ENCODE assay signal across 9 cellular contexts in the genomic region with DNA sequence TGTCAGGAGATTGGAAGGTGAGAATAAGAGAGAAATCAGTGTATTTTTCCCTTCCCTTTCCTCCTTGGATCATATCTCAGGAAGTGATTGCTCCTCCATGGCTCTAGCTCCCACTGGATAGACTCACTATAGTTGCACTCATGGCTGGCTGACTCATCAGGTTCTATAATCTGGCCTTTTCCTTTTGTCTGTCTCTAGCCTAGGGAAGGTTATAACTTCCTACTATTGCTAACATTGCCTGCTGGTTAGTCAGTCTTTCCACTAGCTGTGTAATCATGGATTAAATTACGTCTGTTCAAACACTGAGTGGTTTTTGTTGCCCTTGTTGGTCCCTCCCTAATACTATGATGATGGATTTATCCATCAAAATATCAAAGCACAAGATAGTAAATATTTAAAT.
DNase-seq lines count a peak whose midpoint lies in the region; ATAC-seq and TF ChIP-seq lines count a peak whose summit lies in the region.
"Had no signal": no experiment of that assay in that cellular context is flagged by ENCODE, and none has a peak within 500 bp of the region (broad histone marks: within the 10 kb centered on the region; RNA-seq: fewer than 3 reads in every experiment).

No MANE protein-coding gene starts in this region.

- H3K27ac ChIP-seq in hepatocyte (no peak overlapping the region), coronary artery (no peak overlapping the region)

- H3K4me1 ChIP-seq in adipocyte (ENCODE audit: control insufficient read depth, insufficient read depth, low read length) (peaks cover 5% of the 10 kb centered on the region), hepatocyte (ENCODE audit: insufficient read depth) (no peaks in the 10 kb centered on the region)

- TF ChIP-seq CTCF in hepatocyte (IDR thresholded peaks at IDR 0.05; ENCODE audit: poor library complexity) (no peak), coronary artery (IDR thresholded peaks at IDR 0.05) (no peak)

- H3K27me3 ChIP-seq in adipocyte (replicated peaks; ENCODE audit: control insufficient read depth, insufficient read depth, low read length) = no peaks in the 10 kb centered on the region
- H3K27me3 ChIP-seq in hepatocyte = no peaks in the 10 kb centered on the region

- H3K79me2 ChIP-seq in hepatocyte = no peaks in the 10 kb centered on the region

- DNase-seq in AG08395 (ENCODE audit: low spot score) (peak; percentile 93), HT1080 (ENCODE audit: low read depth) (peak; percentile 98), adipocyte (ENCODE audit: low read depth) (peak; percentile 73), hepatocyte (ENCODE audit: low spot score) (peak; percentile 55), coronary artery (ENCODE audit: low spot score) (no peak), retina (no peak)
- DNase-seq in activated effector memory CD4-positive, alpha-beta T cell treated with Interleukin-2 at 50 U/mL for 16 hours = no peak
- DNase-seq: DMS 273 treated with DMSO at 0.1 percent for 48 hours had no signal

- H3K9me2 ChIP-seq in hepatocyte (replicated peaks; ENCODE audit: insufficient read depth) = no peaks in the 10 kb centered on the region

- no peak overlapping the region for H3K4me2 ChIP-seq in hepatocyte

- no peaks in the 10 kb centered on the region for H4K20me1 ChIP-seq in hepatocyte (ENCODE audit: insufficient read depth, poor library complexity, severe bottlenecking)

- ATAC-seq in HG03469 (IDR thresholded peaks at IDR 0.05; ENCODE audit: unreplicated experiment) = no peak

- WGBS in hepatocyte (ENCODE audit: low lambda C conversion rate, missing lambda C conversion rate) = 37% methylated on average over 1 of the region's 1 CpG

- no peak overlapping the region for H2AFZ ChIP-seq in hepatocyte

- H3K9me3 ChIP-seq in adipocyte (ENCODE audit: control insufficient read depth, low read length) (no peaks in the 10 kb centered on the region), hepatocyte (ENCODE audit: low read depth) (no peaks in the 10 kb centered on the region)

- H3K36me3 ChIP-seq in adipocyte (ENCODE audit: control insufficient read depth, insufficient read depth, low read length, severe bottlenecking) = no peaks in the 10 kb centered on the region
- no peaks in the 10 kb centered on the region for H3K36me3 ChIP-seq in hepatocyte (replicated peaks; ENCODE audit: insufficient read depth, low read depth)

- no peak overlapping the region for H3K9ac ChIP-seq in adipocyte (ENCODE audit: low read length)

- H3K4me3 ChIP-seq in adipocyte (ENCODE audit: low read length) (no peak overlapping the region), hepatocyte (no peak overlapping the region), coronary artery (no peak overlapping the region)

Comparison
In these comparisons a context has a peak if more than half of its experiments do, and no peak if none do; other contexts are left out.
1. DNase-seq: peak in AG08395 (single experiment), HT1080 (single experiment), adipocyte (single experiment) and hepatocyte (single experiment); none in activated effector memory CD4-positive, alpha-beta T cell treated with Interleukin-2 at 50 U/mL for 16 hours (single experiment), coronary artery (single experiment) and retina (single experiment).